Comparison of ENCODE assay signal across 1 cellular context in the genomic region with DNA sequence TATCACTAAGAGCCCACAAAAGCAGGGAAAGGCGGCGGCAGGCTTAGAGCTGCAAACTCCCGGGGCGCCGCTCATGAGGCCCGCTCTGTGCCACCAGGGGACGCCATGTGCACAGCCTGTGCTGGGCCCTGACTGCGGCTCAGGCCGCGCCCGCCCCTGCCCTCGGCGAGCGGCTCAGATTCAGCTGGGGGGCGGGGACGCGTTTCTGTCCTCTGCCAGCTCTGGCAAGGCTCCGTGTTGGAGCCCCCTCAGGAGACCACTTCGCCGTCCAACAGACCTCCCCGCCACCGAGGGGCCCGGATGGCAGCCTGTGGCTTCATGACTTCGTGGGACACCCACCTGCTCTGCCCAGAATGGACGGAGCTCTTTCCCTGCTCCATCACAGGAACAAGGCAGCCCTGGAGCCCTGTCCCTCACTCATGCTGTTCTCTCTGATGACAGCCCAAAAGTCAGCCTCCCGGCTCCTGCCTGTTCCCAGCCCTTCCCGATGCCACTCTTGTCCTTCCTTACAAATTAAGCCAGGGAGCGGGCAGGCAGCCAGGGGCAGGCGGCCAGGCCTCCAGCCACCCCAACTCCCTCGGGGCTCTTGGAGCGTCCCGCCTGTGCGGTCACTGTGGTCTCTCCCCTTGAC.
A peak's percentile ranks its signal among the peaks of the same experiment; 100 is the strongest.
TF ChIP-seq lines count a peak whose summit lies in the region.

No MANE protein-coding gene starts in this region.

TF ChIP-seq in K562, 482 proteins besides CTCF, POLR2A, EP300 and RAD21 (continued from another document and continues in another):
- TF ChIP-seq, protein P1, sequence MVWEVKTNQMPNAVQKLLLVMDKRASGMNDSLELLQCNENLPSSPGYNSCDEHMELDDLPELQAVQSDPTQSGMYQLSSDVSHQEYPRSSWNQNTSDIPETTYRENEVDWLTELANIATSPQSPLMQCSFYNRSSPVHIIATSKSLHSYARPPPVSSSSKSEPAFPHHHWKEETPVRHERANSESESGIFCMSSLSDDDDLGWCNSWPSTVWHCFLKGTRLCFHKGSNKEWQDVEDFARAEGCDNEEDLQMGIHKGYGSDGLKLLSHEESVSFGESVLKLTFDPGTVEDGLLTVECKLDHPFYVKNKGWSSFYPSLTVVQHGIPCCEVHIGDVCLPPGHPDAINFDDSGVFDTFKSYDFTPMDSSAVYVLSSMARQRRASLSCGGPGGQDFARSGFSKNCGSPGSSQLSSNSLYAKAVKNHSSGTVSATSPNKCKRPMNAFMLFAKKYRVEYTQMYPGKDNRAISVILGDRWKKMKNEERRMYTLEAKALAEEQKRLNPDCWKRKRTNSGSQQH (CRISPR knock-in tag; IDR thresholded peaks at IDR 0.05), result no peak
- TF ChIP-seq FUS (optimal IDR thresholded peaks at IDR 0.05; ENCODE audit: low read depth, low read length) (no peak), NFIX (CRISPR knock-in tag; IDR thresholded peaks at IDR 0.05; ENCODE audit: low read depth) (no peak), NR2F6 (CRISPR knock-in tag; IDR thresholded peaks at IDR 0.05) (no peak), ARNT (IDR thresholded peaks at IDR 0.05) (no peak), TAF9B (IDR thresholded peaks at IDR 0.05; ENCODE audit: partially characterized antibody) (no peak), ZKSCAN8 (CRISPR knock-in tag; IDR thresholded peaks at IDR 0.05) (no peak), ZNF274 (IDR thresholded peaks at IDR 0.05; ENCODE audit: borderline replicate concordance, low read depth, low read length) (no peak), ZNF707 (CRISPR knock-in tag; conservative IDR thresholded peaks at IDR 0.05) (no peak), TEAD2 (tag; IDR thresholded peaks at IDR 0.05) (no peak), ZBTB8A (IDR thresholded peaks at IDR 0.05; ENCODE audit: partially characterized antibody) (no peak), RB1 (IDR thresholded peaks at IDR 0.05; ENCODE audit: low read depth) (peak; percentile 92), MYNN (IDR thresholded peaks at IDR 0.05) (peak; percentile 23; the same call in 1 of the 2 replicates), MYNN (CRISPR knock-in tag; IDR thresholded peaks at IDR 0.05) (no peak), ETV6 (IDR thresholded peaks at IDR 0.05; ENCODE audit: borderline replicate concordance in 1 of 2, low read depth in 2 of 2, low read length in 1 of 2) (no peak), ETV6 (CRISPR knock-in tag; IDR thresholded peaks at IDR 0.05; ENCODE audit: borderline replicate concordance) (no peak), HDAC6 (IDR thresholded peaks at IDR 0.05; ENCODE audit: low read depth, low read length) (no peak), CBFA2T3 (IDR thresholded peaks at IDR 0.05) (no peak), POLR3G (IDR thresholded peaks at IDR 0.05; ENCODE audit: extremely low read depth, insufficient read length, insufficient replicate concordance) (no peak), ZZZ3 (IDR thresholded peaks at IDR 0.05) (no peak), CSDE1 (IDR thresholded peaks at IDR 0.05) (no peak), HMGN3 (IDR thresholded peaks at IDR 0.05; ENCODE audit: borderline replicate concordance, extremely low read depth, insufficient read length, low read depth, low read length) (no peak), ZBED1 (IDR thresholded peaks at IDR 0.05) (no peak)
- TF ChIP-seq, protein P2, sequence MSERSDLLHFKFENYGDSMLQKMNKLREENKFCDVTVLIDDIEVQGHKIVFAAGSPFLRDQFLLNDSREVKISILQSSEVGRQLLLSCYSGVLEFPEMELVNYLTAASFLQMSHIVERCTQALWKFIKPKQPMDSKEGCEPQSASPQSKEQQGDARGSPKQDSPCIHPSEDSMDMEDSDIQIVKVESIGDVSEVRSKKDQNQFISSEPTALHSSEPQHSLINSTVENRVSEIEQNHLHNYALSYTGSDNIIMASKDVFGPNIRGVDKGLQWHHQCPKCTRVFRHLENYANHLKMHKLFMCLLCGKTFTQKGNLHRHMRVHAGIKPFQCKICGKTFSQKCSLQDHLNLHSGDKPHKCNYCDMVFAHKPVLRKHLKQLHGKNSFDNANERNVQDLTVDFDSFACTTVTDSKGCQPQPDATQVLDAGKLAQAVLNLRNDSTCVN (CRISPR knock-in tag; IDR thresholded peaks at IDR 0.05), result no peak
- TF ChIP-seq, protein P3, sequence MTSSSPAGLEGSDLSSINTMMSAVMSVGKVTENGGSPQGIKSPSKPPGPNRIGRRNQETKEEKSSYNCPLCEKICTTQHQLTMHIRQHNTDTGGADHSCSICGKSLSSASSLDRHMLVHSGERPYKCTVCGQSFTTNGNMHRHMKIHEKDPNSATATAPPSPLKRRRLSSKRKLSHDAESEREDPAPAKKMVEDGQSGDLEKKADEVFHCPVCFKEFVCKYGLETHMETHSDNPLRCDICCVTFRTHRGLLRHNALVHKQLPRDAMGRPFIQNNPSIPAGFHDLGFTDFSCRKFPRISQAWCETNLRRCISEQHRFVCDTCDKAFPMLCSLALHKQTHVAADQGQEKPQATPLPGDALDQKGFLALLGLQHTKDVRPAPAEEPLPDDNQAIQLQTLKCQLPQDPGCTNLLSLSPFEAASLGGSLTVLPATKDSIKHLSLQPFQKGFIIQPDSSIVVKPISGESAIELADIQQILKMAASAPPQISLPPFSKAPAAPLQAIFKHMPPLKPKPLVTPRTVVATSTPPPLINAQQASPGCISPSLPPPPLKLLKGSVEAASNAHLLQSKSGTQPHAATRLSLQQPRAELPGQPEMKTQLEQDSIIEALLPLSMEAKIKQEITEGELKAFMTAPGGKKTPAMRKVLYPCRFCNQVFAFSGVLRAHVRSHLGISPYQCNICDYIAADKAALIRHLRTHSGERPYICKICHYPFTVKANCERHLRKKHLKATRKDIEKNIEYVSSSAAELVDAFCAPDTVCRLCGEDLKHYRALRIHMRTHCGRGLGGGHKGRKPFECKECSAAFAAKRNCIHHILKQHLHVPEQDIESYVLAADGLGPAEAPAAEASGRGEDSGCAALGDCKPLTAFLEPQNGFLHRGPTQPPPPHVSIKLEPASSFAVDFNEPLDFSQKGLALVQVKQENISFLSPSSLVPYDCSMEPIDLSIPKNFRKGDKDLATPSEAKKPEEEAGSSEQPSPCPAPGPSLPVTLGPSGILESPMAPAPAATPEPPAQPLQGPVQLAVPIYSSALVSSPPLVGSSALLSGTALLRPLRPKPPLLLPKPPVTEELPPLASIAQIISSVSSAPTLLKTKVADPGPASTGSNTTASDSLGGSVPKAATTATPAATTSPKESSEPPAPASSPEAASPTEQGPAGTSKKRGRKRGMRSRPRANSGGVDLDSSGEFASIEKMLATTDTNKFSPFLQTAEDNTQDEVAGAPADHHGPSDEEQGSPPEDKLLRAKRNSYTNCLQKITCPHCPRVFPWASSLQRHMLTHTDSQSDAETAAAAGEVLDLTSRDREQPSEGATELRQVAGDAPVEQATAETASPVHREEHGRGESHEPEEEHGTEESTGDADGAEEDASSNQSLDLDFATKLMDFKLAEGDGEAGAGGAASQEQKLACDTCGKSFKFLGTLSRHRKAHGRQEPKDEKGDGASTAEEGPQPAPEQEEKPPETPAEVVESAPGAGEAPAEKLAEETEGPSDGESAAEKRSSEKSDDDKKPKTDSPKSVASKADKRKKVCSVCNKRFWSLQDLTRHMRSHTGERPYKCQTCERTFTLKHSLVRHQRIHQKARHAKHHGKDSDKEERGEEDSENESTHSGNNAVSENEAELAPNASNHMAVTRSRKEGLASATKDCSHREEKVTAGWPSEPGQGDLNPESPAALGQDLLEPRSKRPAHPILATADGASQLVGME (CRISPR knock-in tag; IDR thresholded peaks at IDR 0.05), result no peak
- TF ChIP-seq, protein P4, sequence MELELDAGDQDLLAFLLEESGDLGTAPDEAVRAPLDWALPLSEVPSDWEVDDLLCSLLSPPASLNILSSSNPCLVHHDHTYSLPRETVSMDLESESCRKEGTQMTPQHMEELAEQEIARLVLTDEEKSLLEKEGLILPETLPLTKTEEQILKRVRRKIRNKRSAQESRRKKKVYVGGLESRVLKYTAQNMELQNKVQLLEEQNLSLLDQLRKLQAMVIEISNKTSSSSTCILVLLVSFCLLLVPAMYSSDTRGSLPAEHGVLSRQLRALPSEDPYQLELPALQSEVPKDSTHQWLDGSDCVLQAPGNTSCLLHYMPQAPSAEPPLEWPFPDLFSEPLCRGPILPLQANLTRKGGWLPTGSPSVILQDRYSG (tag; conservative IDR thresholded peaks at IDR 0.05; ENCODE audit: low read depth), result no peak
- TF ChIP-seq, protein P5, sequence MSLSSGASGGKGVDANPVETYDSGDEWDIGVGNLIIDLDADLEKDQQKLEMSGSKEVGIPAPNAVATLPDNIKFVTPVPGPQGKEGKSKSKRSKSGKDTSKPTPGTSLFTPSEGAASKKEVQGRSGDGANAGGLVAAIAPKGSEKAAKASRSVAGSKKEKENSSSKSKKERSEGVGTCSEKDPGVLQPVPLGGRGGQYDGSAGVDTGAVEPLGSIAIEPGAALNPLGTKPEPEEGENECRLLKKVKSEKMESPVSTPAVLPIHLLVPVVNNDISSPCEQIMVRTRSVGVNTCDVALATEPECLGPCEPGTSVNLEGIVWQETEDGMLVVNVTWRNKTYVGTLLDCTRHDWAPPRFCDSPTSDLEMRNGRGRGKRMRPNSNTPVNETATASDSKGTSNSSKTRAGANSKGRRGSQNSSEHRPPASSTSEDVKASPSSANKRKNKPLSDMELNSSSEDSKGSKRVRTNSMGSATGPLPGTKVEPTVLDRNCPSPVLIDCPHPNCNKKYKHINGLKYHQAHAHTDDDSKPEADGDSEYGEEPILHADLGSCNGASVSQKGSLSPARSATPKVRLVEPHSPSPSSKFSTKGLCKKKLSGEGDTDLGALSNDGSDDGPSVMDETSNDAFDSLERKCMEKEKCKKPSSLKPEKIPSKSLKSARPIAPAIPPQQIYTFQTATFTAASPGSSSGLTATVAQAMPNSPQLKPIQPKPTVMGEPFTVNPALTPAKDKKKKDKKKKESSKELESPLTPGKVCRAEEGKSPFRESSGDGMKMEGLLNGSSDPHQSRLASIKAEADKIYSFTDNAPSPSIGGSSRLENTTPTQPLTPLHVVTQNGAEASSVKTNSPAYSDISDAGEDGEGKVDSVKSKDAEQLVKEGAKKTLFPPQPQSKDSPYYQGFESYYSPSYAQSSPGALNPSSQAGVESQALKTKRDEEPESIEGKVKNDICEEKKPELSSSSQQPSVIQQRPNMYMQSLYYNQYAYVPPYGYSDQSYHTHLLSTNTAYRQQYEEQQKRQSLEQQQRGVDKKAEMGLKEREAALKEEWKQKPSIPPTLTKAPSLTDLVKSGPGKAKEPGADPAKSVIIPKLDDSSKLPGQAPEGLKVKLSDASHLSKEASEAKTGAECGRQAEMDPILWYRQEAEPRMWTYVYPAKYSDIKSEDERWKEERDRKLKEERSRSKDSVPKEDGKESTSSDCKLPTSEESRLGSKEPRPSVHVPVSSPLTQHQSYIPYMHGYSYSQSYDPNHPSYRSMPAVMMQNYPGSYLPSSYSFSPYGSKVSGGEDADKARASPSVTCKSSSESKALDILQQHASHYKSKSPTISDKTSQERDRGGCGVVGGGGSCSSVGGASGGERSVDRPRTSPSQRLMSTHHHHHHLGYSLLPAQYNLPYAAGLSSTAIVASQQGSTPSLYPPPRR (CRISPR knock-in tag; IDR thresholded peaks at IDR 0.05; ENCODE audit: borderline replicate concordance), result no peak
- TF ChIP-seq, protein P6, sequence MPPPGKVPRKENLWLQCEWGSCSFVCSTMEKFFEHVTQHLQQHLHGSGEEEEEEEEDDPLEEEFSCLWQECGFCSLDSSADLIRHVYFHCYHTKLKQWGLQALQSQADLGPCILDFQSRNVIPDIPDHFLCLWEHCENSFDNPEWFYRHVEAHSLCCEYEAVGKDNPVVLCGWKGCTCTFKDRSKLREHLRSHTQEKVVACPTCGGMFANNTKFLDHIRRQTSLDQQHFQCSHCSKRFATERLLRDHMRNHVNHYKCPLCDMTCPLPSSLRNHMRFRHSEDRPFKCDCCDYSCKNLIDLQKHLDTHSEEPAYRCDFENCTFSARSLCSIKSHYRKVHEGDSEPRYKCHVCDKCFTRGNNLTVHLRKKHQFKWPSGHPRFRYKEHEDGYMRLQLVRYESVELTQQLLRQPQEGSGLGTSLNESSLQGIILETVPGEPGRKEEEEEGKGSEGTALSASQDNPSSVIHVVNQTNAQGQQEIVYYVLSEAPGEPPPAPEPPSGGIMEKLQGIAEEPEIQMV (tag; conservative IDR thresholded peaks at IDR 0.05; ENCODE audit: low read depth), result no peak
- TF ChIP-seq, protein P7, sequence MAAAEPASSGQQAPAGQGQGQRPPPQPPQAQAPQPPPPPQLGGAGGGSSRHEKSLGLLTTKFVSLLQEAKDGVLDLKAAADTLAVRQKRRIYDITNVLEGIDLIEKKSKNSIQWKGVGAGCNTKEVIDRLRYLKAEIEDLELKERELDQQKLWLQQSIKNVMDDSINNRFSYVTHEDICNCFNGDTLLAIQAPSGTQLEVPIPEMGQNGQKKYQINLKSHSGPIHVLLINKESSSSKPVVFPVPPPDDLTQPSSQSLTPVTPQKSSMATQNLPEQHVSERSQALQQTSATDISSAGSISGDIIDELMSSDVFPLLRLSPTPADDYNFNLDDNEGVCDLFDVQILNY (CRISPR knock-in tag; IDR thresholded peaks at IDR 0.05), result no peak
- TF ChIP-seq, protein P8, sequence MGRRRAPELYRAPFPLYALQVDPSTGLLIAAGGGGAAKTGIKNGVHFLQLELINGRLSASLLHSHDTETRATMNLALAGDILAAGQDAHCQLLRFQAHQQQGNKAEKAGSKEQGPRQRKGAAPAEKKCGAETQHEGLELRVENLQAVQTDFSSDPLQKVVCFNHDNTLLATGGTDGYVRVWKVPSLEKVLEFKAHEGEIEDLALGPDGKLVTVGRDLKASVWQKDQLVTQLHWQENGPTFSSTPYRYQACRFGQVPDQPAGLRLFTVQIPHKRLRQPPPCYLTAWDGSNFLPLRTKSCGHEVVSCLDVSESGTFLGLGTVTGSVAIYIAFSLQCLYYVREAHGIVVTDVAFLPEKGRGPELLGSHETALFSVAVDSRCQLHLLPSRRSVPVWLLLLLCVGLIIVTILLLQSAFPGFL (CRISPR knock-in tag; IDR thresholded peaks at IDR 0.05), result no peak
- TF ChIP-seq, protein P9, sequence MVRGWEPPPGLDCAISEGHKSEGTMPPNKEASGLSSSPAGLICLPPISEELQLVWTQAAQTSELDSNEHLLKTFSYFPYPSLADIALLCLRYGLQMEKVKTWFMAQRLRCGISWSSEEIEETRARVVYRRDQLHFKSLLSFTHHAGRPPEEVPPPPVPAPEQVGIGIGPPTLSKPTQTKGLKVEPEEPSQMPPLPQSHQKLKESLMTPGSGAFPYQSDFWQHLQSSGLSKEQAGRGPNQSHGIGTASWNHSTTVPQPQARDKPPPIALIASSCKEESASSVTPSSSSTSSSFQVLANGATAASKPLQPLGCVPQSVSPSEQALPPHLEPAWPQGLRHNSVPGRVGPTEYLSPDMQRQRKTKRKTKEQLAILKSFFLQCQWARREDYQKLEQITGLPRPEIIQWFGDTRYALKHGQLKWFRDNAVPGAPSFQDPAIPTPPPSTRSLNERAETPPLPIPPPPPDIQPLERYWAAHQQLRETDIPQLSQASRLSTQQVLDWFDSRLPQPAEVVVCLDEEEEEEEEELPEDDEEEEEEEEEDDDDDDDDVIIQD (CRISPR knock-in tag; IDR thresholded peaks at IDR 0.05), result no peak
